ENCODE assay signal across 1 cellular context in genomic region chr1:204382714-204383083, GRCh38.
TF ChIP-seq lines count a peak whose summit lies in the region.

No MANE protein-coding gene starts in this region.

TF ChIP-seq in K562, 482 proteins besides CTCF, POLR2A, EP300 and RAD21:
- TF ChIP-seq ZNF707 (CRISPR knock-in tag; conservative IDR thresholded peaks at IDR 0.05) (no peak), CBX2 (IDR thresholded peaks at IDR 0.05; ENCODE audit: insufficient read depth, low read length, poor library complexity, severe bottlenecking) (no peak), ZBTB5 (IDR thresholded peaks at IDR 0.05) (no peak), GABPB2 (CRISPR knock-in tag; conservative IDR thresholded peaks at IDR 0.05) (no peak), L3MBTL2 (IDR thresholded peaks at IDR 0.05) (no peak), ZBTB43 (CRISPR knock-in tag; IDR thresholded peaks at IDR 0.05) (no peak), ZNF717 (CRISPR knock-in tag; IDR thresholded peaks at IDR 0.05) (no peak), ZBTB1 (CRISPR knock-in tag; IDR thresholded peaks at IDR 0.05; ENCODE audit: borderline replicate concordance, low read depth) (no peak), ARNT (IDR thresholded peaks at IDR 0.05) (no peak)
